ENCODE assay signal across 8 cellular contexts in the genomic region with DNA sequence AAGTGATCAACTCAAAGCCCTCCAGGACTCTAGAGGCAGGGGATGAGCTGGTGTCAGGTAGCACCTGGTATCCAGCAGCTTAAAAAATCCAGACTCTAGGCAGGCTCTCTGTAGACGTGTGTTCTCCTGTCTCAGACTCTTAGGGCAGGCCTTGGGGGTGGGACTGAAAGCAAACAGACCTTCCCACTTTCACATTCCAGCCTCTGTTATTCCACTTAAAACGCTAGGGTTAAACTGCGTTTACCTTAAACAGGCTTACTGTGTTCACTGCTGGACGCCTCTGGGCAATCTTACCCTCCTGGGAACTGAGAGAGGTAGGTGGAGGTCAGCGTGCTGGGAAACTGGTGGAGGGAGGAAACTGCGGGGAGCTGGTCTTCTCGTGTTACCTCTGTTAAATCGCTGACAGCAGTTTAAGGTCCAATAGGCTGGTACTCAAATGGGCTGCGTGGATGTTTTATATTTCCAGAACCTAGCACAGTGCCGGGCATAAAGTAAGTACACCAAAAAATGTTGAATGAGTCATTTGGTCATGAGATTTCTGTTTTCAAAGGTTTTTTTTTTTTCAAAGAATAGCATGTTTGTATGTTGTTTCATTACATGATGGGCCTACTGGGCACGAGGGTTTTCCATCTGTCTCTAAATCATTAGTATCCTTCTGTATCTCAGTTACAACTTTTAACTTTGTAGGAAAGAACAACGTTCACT. TPM values are rescaled to one million over a fixed set of nuclear protein-coding genes. Genes with fewer than 3 reads are reported as not detected.
DNase-seq lines count a peak whose midpoint lies in the region; ATAC-seq and TF ChIP-seq lines count a peak whose summit lies in the region.

Gene GCNT2 (plus strand): TSS at position 248 of the 705 bp plus-strand sequence. CDS start 7,561 bp downstream, outside the sequence.

- H3K9ac ChIP-seq in rectal smooth muscle tissue (ENCODE audit: low read length): peak within 1 kb of the TSS; percentile 8

- peak within 1 kb of the TSS; percentile 4; the same call in 1 of the 2 replicates for H3K4me3 ChIP-seq in GM08714 (ENCODE audit: low read length)
- peak within 1 kb of the TSS in 1 of 4 donors; percentile 24 for H3K4me3 ChIP-seq in Peyer's patch
- peak within 1 kb of the TSS; percentile 59 for H3K4me3 ChIP-seq in rectal smooth muscle tissue (ENCODE audit: low read length)

- DNase-seq in Peyer's patch (no peak), glomerular visceral epithelial cell (ENCODE audit: extremely low spot score) (peak; percentile 33), DMS114 treated with DMSO at 0.1 percent for 48 hours (lab: John Stamatoyannopoulos, UW; ENCODE audit: unreplicated experiment) (no peak)
- DNase-seq in stimulated activated CD4-positive, alpha-beta T cell treated with anti-CD3 and anti-CD28 coated beads, Interleukin-2, amount 100 ng/mL, for 24 hours: no peak
- no peak for DNase-seq in activated CD8-positive, alpha-beta memory T cell treated with anti-CD3 and anti-CD28 coated beads for 24 hours

- no peak for TF ChIP-seq CTCF in Peyer's patch (IDR thresholded peaks at IDR 0.05)

- H3K27ac ChIP-seq in Peyer's patch (peak within 1 kb of the TSS in 2 of 4 donors; percentile 25 to 52), rectal smooth muscle tissue (ENCODE audit: low read depth, low read length) (peak within 1 kb of the TSS; percentile 80)

- H3K36me3 ChIP-seq in Peyer's patch (no peaks in the 10 kb centered on the region), rectal smooth muscle tissue (ENCODE audit: control insufficient read depth, insufficient read depth, low read length) (no peaks in the 10 kb centered on the region)

- no peak for TF ChIP-seq POLR2A in Peyer's patch (IDR thresholded peaks at IDR 0.05)

- peak; percentile 41 for ATAC-seq in HG02852 (IDR thresholded peaks at IDR 0.05; ENCODE audit: unreplicated experiment)

- H3K9me3 ChIP-seq in Peyer's patch: no peaks in the 10 kb centered on the region

- H3K4me1 ChIP-seq in Peyer's patch (no peaks in the 10 kb centered on the region), rectal smooth muscle tissue (ENCODE audit: control insufficient read depth, insufficient read depth, low read length) (peaks cover 5% of the 10 kb centered on the region)

- H3K27me3 ChIP-seq in Peyer's patch (no peaks in the 10 kb centered on the region), rectal smooth muscle tissue (ENCODE audit: control insufficient read depth, insufficient read depth, low read length) (no peaks in the 10 kb centered on the region)

RNA-seq across cellular contexts. Expression of gene GCNT2, which starts in this region (rescaled TPM):
- 10 to 100 TPM; 12.4 to 92.5 (median 77.0) TPM for total RNA-seq in Peyer's patch
